ENCODE assay signal across 1 cellular context in genomic region chr17:65198653-65199382, GRCh38.
A peak's percentile ranks its signal among the peaks of the same experiment; 100 is the strongest.
TF ChIP-seq lines count a peak whose summit lies in the region.

No MANE protein-coding gene starts in this region.

TF ChIP-seq in SK-N-SH, 30 proteins besides CTCF, POLR2A, EP300 and RAD21 (continued from another document):
- TF ChIP-seq PBX3 (IDR thresholded peaks at IDR 0.05) (peak; percentile 69; the same call in 1 of the 2 replicates), RXRA (IDR thresholded peaks at IDR 0.05; ENCODE audit: borderline replicate concordance, low read depth) (no peak; the same call in 1 of the 2 replicates), TAF1 (IDR thresholded peaks at IDR 0.05; ENCODE audit: borderline replicate concordance, low read depth, low read length) (0 out of 2 replicates have a peak, but pooled peaks have one; percentile 9), GATA2 (CRISPR knock-in tag; IDR thresholded peaks at IDR 0.05) (peak; percentile 98), USF2 (IDR thresholded peaks at IDR 0.05; ENCODE audit: borderline replicate concordance, low read depth, low read length) (no peak), MXI1 (IDR thresholded peaks at IDR 0.05; ENCODE audit: low read depth, low read length) (peak; percentile 91), FOXM1 (IDR thresholded peaks at IDR 0.05; ENCODE audit: low read depth) (0 out of 2 replicates have a peak, but pooled peaks have one; percentile 26), SIN3A (IDR thresholded peaks at IDR 0.05; ENCODE audit: borderline replicate concordance, low read depth, low read length) (0 out of 2 replicates have a peak, but pooled peaks have one; percentile 17), EZH2phosphoT487 (IDR thresholded peaks at IDR 0.05; ENCODE audit: borderline replicate concordance, low read depth) (no peak), NRF1 (IDR thresholded peaks at IDR 0.05; ENCODE audit: low read depth, low read length) (no peak), TCF12 (IDR thresholded peaks at IDR 0.05) (peak; percentile 71), ELF1 (IDR thresholded peaks at IDR 0.05) (no peak)
